1 cellular context compared by ENCODE assay signal in genomic region chr1:151194894-151195594, GRCh38.
TF ChIP-seq lines count a peak whose summit lies in the region.

No MANE protein-coding gene starts in this region.

TF ChIP-seq in K562, 482 proteins besides CTCF, POLR2A, EP300 and RAD21:
- TF ChIP-seq PRDM10 (IDR thresholded peaks at IDR 0.05; ENCODE audit: partially characterized antibody) (peak; percentile 52), EGR1 (conservative IDR thresholded peaks at IDR 0.05) (peak; percentile 56)
